Comparison of ENCODE assay signal across 20 cellular contexts in genomic region chr2:76391663-76392062, GRCh38.
A peak's percentile ranks its signal among the peaks of the same experiment; 100 is the strongest.
DNase-seq lines count a peak whose midpoint lies in the region; ATAC-seq and TF ChIP-seq lines count a peak whose summit lies in the region.
"Had no signal": no experiment of that assay in that cellular context is flagged by ENCODE, and none has a peak within 500 bp of the region (broad histone marks: within the 10 kb centered on the region; RNA-seq: fewer than 3 reads in every experiment).

No MANE protein-coding gene starts in this region.

- WGBS in hepatocyte (ENCODE audit: low lambda C conversion rate, missing lambda C conversion rate) = 63% methylated on average over 3 of the region's 3 CpGs

- H4K20me1 ChIP-seq in DND-41 (ENCODE audit: insufficient read depth, low read length) = no peaks in the 10 kb centered on the region
- no peaks in the 10 kb centered on the region for H4K20me1 ChIP-seq in hepatocyte (ENCODE audit: insufficient read depth, poor library complexity, severe bottlenecking)

- no peaks in the 10 kb centered on the region for H3K27me3 ChIP-seq in DND-41 (ENCODE audit: insufficient read depth, low read length, poor library complexity)
- no peaks in the 10 kb centered on the region for H3K27me3 ChIP-seq in hepatocyte
- H3K27me3 ChIP-seq: cardiac muscle cell had no signal

- H3K36me3 ChIP-seq in DND-41 (ENCODE audit: insufficient read depth, low read length) (no peaks in the 10 kb centered on the region), hepatocyte (replicated peaks; ENCODE audit: insufficient read depth, low read depth) (no peaks in the 10 kb centered on the region)
- H3K36me3 ChIP-seq: cardiac muscle cell had no signal

- H3K4me2 ChIP-seq in DND-41 (ENCODE audit: insufficient read depth, low read length) = no peak overlapping the region
- no peak overlapping the region for H3K4me2 ChIP-seq in hepatocyte
- H3K4me2 ChIP-seq: SK-N-SH, smooth muscle cell had no signal

- H3K9ac ChIP-seq in DND-41 (ENCODE audit: low read depth, low read length) = no peak overlapping the region
- H3K9ac ChIP-seq: SK-N-SH had no signal

- intact Hi-C loops in posterior vena cava (cut with DNase I) = no loop called here

- H3K79me2 ChIP-seq in DND-41 (ENCODE audit: insufficient read depth, low read length) (no peaks in the 10 kb centered on the region), hepatocyte (no peaks in the 10 kb centered on the region)

- ATAC-seq in DND-41 (ENCODE audit: insufficient read depth, low read depth) (peak; percentile 76), GM18868 (IDR thresholded peaks at IDR 0.05; ENCODE audit: unreplicated experiment) (no peak)
- ATAC-seq: stimulated activated naive CD8-positive, alpha-beta T cell treated with anti-CD3 and anti-CD28 coated beads, Interleukin-15, amount 100 ng/mL, for 72 hours; WTC11 had no signal

- H3K9me3 ChIP-seq in DND-41 (ENCODE audit: insufficient read depth, low read length, severe bottlenecking) (no peaks in the 10 kb centered on the region), hepatocyte (ENCODE audit: low read depth) (no peaks in the 10 kb centered on the region)
- H3K9me3 ChIP-seq: SK-N-SH had no signal

- H3K4me3 ChIP-seq in DND-41 (ENCODE audit: low read depth in 1 of 2, low read length in 2 of 2) = no peak overlapping the region
- H3K4me3 ChIP-seq in hepatocyte = no peak overlapping the region
- H3K4me3 ChIP-seq: cardiac muscle cell, smooth muscle cell had no signal

- H3K4me1 ChIP-seq in DND-41 (ENCODE audit: insufficient read depth, low read length) (no peaks in the 10 kb centered on the region), hepatocyte (ENCODE audit: insufficient read depth) (no peaks in the 10 kb centered on the region)

- H2AFZ ChIP-seq in DND-41 (ENCODE audit: low read depth, low read length) (no peak overlapping the region), hepatocyte (no peak overlapping the region)

- H3K27ac ChIP-seq in DND-41 (ENCODE audit: low read length) = no peak overlapping the region
- no peak overlapping the region for H3K27ac ChIP-seq in hepatocyte
- H3K27ac ChIP-seq: cardiac muscle cell had no signal

- TF ChIP-seq CTCF in DND-41 (IDR thresholded peaks at IDR 0.05; ENCODE audit: borderline replicate concordance, extremely low read depth, low read length, poor library complexity, severe bottlenecking) (no peak), hepatocyte (IDR thresholded peaks at IDR 0.05; ENCODE audit: poor library complexity) (no peak)

- peak; percentile 33 for DNase-seq in DND-41
- DNase-seq in NCI-H146 (lab: John Stamatoyannopoulos, UW) = peak; percentile 58
- peak; percentile 46 for DNase-seq in NCI-H345 treated with DMSO at 0.1 percent for 48 hours (lab: John Stamatoyannopoulos, UW; ENCODE audit: unreplicated experiment)
- DNase-seq in hepatocyte (ENCODE audit: low spot score) = peak; percentile 9
- no peak for DNase-seq in stimulated activated CD4-positive, alpha-beta T cell treated with anti-CD3 and anti-CD28 coated beads, Interleukin-2, amount 100 ng/mL, for 24 hours
- no peak for DNase-seq in posterior vena cava (ENCODE audit: low spot score)
- DNase-seq: activated CD4-positive, alpha-beta memory T cell treated with anti-CD3 and anti-CD28 coated beads for 36 hours; activated T-cell treated with anti-CD3 and anti-CD28 coated beads for 4 hours; amniotic stem cell; dermis blood vessel endothelial cell; head of caudate nucleus; NCI-H1417 treated with DMSO at 0.1 percent for 48 hours; SK-N-SH; stimulated activated CD4-positive, alpha-beta T cell treated with anti-CD3 and anti-CD28 coated beads, Interleukin-4, amount 100 ng/mL, for 1 hour; stimulated activated naive CD8-positive, alpha-beta T cell treated with anti-CD3 and anti-CD28 coated beads, Interleukin-15, amount 100 ng/mL, for 72 hours; trophoblast cell had no signal

- H3K9me2 ChIP-seq in hepatocyte (replicated peaks; ENCODE audit: insufficient read depth) = no peaks in the 10 kb centered on the region
- H3K9me2 ChIP-seq: SK-N-SH had no signal

Comparison
In these comparisons a context has a peak if more than half of its experiments do, and no peak if none do; other contexts are left out.
1. DNase-seq: peak in DND-41 (single experiment), NCI-H146 (single experiment), NCI-H345 treated with DMSO at 0.1 percent for 48 hours (single experiment) and hepatocyte (single experiment); none in stimulated activated CD4-positive, alpha-beta T cell treated with anti-CD3 and anti-CD28 coated beads, Interleukin-2, amount 100 ng/mL, for 24 hours (0 of 2) and posterior vena cava (single experiment).